Comparison of ENCODE assay signal across 19 cellular contexts in genomic region chr5:93724791-93725190, GRCh38.
"Had no signal": no experiment of that assay in that cellular context is flagged by ENCODE, and none has a peak within 500 bp of the region (broad histone marks: within the 10 kb centered on the region; RNA-seq: fewer than 3 reads in every experiment).

No MANE protein-coding gene starts in this region.

- H2AFZ ChIP-seq: neural progenitor cell had no signal

- H3K9me3 ChIP-seq: gastrocnemius medialis, left ventricle myocardium inferior, ovary, right atrium auricular region, sigmoid colon, stomach had no signal

- H3K27me3 ChIP-seq: gastrocnemius medialis, neural progenitor cell, ovary, right atrium auricular region, sigmoid colon, stomach had no signal

- H3K9ac ChIP-seq: neural progenitor cell had no signal

- H3K4me1 ChIP-seq: gastrocnemius medialis, left ventricle myocardium inferior, right atrium auricular region, stomach had no signal

- H3K4me2 ChIP-seq: neural progenitor cell had no signal

- H3K4me3 ChIP-seq: gastrocnemius medialis, left ventricle myocardium inferior, lung, neural progenitor cell, ovary, right atrium auricular region, sigmoid colon, stomach had no signal

- H3K27ac ChIP-seq: gastrocnemius medialis, left ventricle myocardium inferior, neural progenitor cell, ovary, right atrium auricular region, sigmoid colon, stomach had no signal

- DNase-seq: dermis blood vessel endothelial cell; erythroblast; gastrocnemius medialis; kidney; left cardiac atrium; left ventricle myocardium inferior; mesenchymal stem cell; midbrain; nucleus accumbens; ovary; sigmoid colon; small intestine; stimulated activated CD4-positive, alpha-beta T cell treated with anti-CD3 and anti-CD28 coated beads, Interleukin-12 subunit alpha, Interleukin-12 subunit beta, amount 100 ng/mL, for 4 hours; stimulated activated naive CD4-positive, alpha-beta T cell; stomach; trophoblast cell had no signal

- H3K36me3 ChIP-seq: gastrocnemius medialis, left ventricle myocardium inferior, neural progenitor cell, ovary, right atrium auricular region, sigmoid colon, stomach had no signal
